ENCODE assay signal across 2 cellular contexts in the genomic region with DNA sequence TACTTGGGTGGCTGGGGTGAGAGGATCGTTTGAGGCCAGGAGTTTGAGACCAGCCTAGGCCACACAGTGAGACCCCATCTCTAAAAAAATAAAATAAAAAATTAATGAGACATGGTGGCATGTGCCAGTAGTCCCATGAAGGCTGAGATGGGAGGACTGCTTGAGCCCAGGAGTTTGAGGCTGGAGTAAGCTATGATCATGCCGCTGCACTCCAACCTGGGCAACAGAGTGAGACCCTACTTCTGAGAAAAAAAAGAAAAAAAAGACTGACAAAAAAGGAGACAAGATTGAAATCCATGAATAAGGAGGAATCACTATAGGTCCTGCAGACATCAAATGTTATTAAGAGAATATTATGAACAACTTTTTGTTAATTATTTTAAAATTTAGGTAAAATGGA.
A peak's percentile ranks its signal among the peaks of the same experiment; 100 is the strongest.
TF ChIP-seq lines count a peak whose summit lies in the region.

No MANE protein-coding gene starts in this region.

TF ChIP-seq in HepG2, 621 proteins besides CTCF, POLR2A, EP300 and RAD21 (continues in another document):
- TF ChIP-seq, protein P1, sequence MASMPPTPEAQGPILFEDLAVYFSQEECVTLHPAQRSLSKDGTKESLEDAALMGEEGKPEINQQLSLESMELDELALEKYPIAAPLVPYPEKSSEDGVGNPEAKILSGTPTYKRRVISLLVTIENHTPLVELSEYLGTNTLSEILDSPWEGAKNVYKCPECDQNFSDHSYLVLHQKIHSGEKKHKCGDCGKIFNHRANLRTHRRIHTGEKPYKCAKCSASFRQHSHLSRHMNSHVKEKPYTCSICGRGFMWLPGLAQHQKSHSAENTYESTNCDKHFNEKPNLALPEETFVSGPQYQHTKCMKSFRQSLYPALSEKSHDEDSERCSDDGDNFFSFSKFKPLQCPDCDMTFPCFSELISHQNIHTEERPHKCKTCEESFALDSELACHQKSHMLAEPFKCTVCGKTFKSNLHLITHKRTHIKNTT (CRISPR knock-in tag; IDR thresholded peaks at IDR 0.05): no peak
- TF ChIP-seq PCBP2 (optimal IDR thresholded peaks at IDR 0.05; ENCODE audit: low read depth, low read length, poor library complexity, severe bottlenecking): no peak
- no peak for TF ChIP-seq ZNF75D (CRISPR knock-in tag; IDR thresholded peaks at IDR 0.05; ENCODE audit: borderline replicate concordance)
- TF ChIP-seq AHR (CRISPR knock-in tag; IDR thresholded peaks at IDR 0.05): no peak
- TF ChIP-seq, protein P2, sequence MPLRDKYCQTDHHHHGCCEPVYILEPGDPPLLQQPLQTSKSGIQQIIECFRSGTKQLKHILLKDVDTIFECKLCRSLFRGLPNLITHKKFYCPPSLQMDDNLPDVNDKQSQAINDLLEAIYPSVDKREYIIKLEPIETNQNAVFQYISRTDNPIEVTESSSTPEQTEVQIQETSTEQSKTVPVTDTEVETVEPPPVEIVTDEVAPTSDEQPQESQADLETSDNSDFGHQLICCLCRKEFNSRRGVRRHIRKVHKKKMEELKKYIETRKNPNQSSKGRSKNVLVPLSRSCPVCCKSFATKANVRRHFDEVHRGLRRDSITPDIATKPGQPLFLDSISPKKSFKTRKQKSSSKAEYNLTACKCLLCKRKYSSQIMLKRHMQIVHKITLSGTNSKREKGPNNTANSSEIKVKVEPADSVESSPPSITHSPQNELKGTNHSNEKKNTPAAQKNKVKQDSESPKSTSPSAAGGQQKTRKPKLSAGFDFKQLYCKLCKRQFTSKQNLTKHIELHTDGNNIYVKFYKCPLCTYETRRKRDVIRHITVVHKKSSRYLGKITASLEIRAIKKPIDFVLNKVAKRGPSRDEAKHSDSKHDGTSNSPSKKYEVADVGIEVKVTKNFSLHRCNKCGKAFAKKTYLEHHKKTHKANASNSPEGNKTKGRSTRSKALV (CRISPR knock-in tag; IDR thresholded peaks at IDR 0.05): no peak
- no peak for TF ChIP-seq TBP (CRISPR knock-in tag; IDR thresholded peaks at IDR 0.05)
- TF ChIP-seq ZNF138 (CRISPR knock-in tag; IDR thresholded peaks at IDR 0.05; ENCODE audit: low read depth): no peak
- TF ChIP-seq ZNF670 (CRISPR knock-in tag; IDR thresholded peaks at IDR 0.05; ENCODE audit: borderline replicate concordance): no peak
- no peak for TF ChIP-seq ARHGAP35 (CRISPR knock-in tag; IDR thresholded peaks at IDR 0.05; ENCODE audit: borderline replicate concordance)
- TF ChIP-seq, protein P3, sequence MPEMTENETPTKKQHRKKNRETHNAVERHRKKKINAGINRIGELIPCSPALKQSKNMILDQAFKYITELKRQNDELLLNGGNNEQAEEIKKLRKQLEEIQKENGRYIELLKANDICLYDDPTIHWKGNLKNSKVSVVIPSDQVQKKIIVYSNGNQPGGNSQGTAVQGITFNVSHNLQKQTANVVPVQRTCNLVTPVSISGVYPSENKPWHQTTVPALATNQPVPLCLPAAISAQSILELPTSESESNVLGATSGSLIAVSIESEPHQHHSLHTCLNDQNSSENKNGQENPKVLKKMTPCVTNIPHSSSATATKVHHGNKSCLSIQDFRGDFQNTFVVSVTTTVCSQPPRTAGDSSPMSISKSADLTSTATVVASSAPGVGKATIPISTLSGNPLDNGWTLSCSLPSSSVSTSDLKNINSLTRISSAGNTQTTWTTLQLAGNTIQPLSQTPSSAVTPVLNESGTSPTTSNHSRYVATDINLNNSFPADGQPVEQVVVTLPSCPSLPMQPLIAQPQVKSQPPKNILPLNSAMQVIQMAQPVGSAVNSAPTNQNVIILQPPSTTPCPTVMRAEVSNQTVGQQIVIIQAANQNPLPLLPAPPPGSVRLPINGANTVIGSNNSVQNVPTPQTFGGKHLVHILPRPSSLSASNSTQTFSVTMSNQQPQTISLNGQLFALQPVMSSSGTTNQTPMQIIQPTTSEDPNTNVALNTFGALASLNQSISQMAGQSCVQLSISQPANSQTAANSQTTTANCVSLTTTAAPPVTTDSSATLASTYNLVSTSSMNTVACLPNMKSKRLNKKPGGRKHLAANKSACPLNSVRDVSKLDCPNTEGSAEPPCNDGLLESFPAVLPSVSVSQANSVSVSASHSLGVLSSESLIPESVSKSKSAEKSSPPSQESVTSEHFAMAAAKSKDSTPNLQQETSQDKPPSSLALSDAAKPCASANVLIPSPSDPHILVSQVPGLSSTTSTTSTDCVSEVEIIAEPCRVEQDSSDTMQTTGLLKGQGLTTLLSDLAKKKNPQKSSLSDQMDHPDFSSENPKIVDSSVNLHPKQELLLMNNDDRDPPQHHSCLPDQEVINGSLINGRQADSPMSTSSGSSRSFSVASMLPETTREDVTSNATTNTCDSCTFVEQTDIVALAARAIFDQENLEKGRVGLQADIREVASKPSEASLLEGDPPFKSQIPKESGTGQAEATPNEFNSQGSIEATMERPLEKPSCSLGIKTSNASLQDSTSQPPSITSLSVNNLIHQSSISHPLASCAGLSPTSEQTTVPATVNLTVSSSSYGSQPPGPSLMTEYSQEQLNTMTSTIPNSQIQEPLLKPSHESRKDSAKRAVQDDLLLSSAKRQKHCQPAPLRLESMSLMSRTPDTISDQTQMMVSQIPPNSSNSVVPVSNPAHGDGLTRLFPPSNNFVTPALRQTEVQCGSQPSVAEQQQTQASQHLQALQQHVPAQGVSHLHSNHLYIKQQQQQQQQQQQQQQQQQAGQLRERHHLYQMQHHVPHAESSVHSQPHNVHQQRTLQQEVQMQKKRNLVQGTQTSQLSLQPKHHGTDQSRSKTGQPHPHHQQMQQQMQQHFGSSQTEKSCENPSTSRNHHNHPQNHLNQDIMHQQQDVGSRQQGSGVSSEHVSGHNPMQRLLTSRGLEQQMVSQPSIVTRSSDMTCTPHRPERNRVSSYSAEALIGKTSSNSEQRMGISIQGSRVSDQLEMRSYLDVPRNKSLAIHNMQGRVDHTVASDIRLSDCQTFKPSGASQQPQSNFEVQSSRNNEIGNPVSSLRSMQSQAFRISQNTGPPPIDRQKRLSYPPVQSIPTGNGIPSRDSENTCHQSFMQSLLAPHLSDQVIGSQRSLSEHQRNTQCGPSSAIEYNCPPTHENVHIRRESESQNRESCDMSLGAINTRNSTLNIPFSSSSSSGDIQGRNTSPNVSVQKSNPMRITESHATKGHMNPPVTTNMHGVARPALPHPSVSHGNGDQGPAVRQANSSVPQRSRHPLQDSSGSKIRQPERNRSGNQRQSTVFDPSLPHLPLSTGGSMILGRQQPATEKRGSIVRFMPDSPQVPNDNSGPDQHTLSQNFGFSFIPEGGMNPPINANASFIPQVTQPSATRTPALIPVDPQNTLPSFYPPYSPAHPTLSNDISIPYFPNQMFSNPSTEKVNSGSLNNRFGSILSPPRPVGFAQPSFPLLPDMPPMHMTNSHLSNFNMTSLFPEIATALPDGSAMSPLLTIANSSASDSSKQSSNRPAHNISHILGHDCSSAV (CRISPR knock-in tag; IDR thresholded peaks at IDR 0.05; ENCODE audit: borderline replicate concordance): no peak
- no peak for TF ChIP-seq MAFK (conservative IDR thresholded peaks at IDR 0.05 in 1 of 2, IDR thresholded peaks at IDR 0.05 in 1 of 2; ENCODE audit: low read length in 2 of 2)
- no peak for TF ChIP-seq KDM6A (CRISPR knock-in tag; IDR thresholded peaks at IDR 0.05; ENCODE audit: low read depth)
- no peak for TF ChIP-seq ZNF652 (CRISPR knock-in tag; IDR thresholded peaks at IDR 0.05; ENCODE audit: borderline replicate concordance, low read depth)
- no peak for TF ChIP-seq REL (CRISPR knock-in tag; conservative IDR thresholded peaks at IDR 0.05)
- no peak for TF ChIP-seq IKZF4 (CRISPR knock-in tag; IDR thresholded peaks at IDR 0.05; ENCODE audit: borderline replicate concordance, low read depth, not compliant biosample characterization)

TF ChIP-seq in K562, 482 proteins besides CTCF, POLR2A, EP300 and RAD21:
- TF ChIP-seq CCNT2 (IDR thresholded peaks at IDR 0.05; ENCODE audit: borderline replicate concordance, extremely low read depth, insufficient read length, low read depth, low read length) (no peak), ZNF121 (CRISPR knock-in tag; conservative IDR thresholded peaks at IDR 0.05) (peak; percentile 94)
